In the genomic region with DNA sequence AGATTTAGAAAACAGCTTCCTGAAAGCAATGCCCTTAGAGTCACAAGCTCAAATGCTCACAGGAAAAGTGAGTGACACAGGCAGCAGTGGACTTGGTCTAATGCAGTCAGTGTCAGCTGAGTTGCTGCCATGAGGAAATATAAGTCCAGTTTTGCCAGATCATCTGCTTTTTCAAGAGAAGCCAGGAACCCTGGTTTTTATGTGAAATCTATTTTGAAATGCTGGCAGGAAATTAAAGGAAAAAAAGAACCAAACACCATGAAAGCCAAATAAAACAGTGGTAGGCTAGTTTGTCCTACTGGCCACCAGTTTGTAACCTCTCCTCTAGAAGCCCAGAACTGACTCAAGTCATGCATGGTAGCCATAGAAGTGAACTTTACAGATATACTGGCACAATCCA, we compare ENCODE assay signal across 13 cellular contexts.
A peak's percentile ranks its signal among the peaks of the same experiment; 100 is the strongest.
DNase-seq lines count a peak whose midpoint lies in the region; ATAC-seq and TF ChIP-seq lines count a peak whose summit lies in the region.
"Had no signal": no experiment of that assay in that cellular context is flagged by ENCODE, and none has a peak within 500 bp of the region (broad histone marks: within the 10 kb centered on the region; RNA-seq: fewer than 3 reads in every experiment).

No MANE protein-coding gene starts in this region.

- no peak overlapping the region for H3K4me2 ChIP-seq in BLaER1

- peaks cover 23% of the 10 kb centered on the region for H3K4me1 Mint-ChIP-seq in activated B cell treated with CpG ODN at 0.5 μM for 24 hours

- ATAC-seq in activated B cell treated with CpG ODN at 0.5 μM for 24 hours (ENCODE audit: low read depth) (no peak), left cardiac atrium (peak; percentile 67 to 78), HG03139 (IDR thresholded peaks at IDR 0.05; ENCODE audit: unreplicated experiment) (no peak)
- ATAC-seq: activated naive CD4-positive, alpha-beta T cell treated with anti-CD3 and anti-CD28 coated beads, Interleukin-2, amount 50 U/mL, for 72 hours; HCT116 had no signal

- H3K27ac ChIP-seq in BLaER1: no peak overlapping the region
- H3K27ac ChIP-seq: SK-N-MC had no signal

- H3K36me3 ChIP-seq in BLaER1: no peaks in the 10 kb centered on the region

- no peak overlapping the region for H3K4me3 ChIP-seq in BLaER1
- H3K4me3 ChIP-seq: SK-N-MC had no signal

- no peaks in the 10 kb centered on the region for H3K27me3 Mint-ChIP-seq in activated B cell treated with CpG ODN at 0.5 μM for 24 hours

- no peak overlapping the region for H3K4me3 Mint-ChIP-seq in activated B cell treated with CpG ODN at 0.5 μM for 24 hours

- H3K36me3 Mint-ChIP-seq in activated B cell treated with CpG ODN at 0.5 μM for 24 hours (ENCODE audit: low read depth): peaks cover under 1% of the 10 kb centered on the region

- peak overlapping the region; percentile 8 for H3K27ac Mint-ChIP-seq in activated B cell treated with CpG ODN at 0.5 μM for 24 hours
- H3K27ac Mint-ChIP-seq: activated naive CD4-positive, alpha-beta T cell treated with anti-CD3 and anti-CD28 coated beads, Interleukin-2, amount 50 U/mL, for 72 hours had no signal

- no peaks in the 10 kb centered on the region for H3K27me3 ChIP-seq in BLaER1

- H4K20me1 ChIP-seq in BLaER1: no peaks in the 10 kb centered on the region

- intact Hi-C loops in activated B cell treated with CpG ODN at 0.5 μM for 24 hours (cut with micrococcal nuclease): no loop called here
- intact Hi-C loops in left cardiac atrium (cut with DNase I): loop anchor here (5.0 to 10.0 kb wide), 5 partner anchors 182 to 542 kb away; no protein-coding TSS in a partner anchor

- CTCF ChIA-PET in activated B cell treated with CpG ODN at 0.5 μM for 24 hours (lab: Charles Lee): interaction anchor here (1.3 to 3.9 kb wide), 2 partner anchors 11 to 512 kb away, joined by 5 to 54 read pairs; no protein-coding TSS in a partner anchor

- no peak for TF ChIP-seq CTCF in activated B cell treated with CpG ODN at 0.5 μM for 24 hours (IDR thresholded peaks at IDR 0.05)
- no peak for TF ChIP-seq CTCF in GM13977 (IDR thresholded peaks at IDR 0.05; ENCODE audit: extremely low read depth, insufficient read depth, missing control alignments)

- POLR2A ChIA-PET in activated B cell treated with CpG ODN at 0.5 μM for 24 hours (lab: Charles Lee): no interaction called here

- no peaks in the 10 kb centered on the region for H3K9me3 ChIP-seq in BLaER1

- in situ Hi-C loops in GM13977 (cut with MboI; ENCODE audit: low pct_unique_long_range_greater_than_20kb, low sequenced_read_pairs, unreplicated experiment): loop anchor here (10.0 kb wide), 3 partner anchors 262 to 512 kb away; a partner anchor contains a TSS

- DNase-seq in activated B cell treated with CpG ODN at 0.5 μM for 24 hours: no peak
- peak; percentile 25 for DNase-seq in left cardiac atrium
- peak; percentile 56 for DNase-seq in renal cortical epithelial cell (ENCODE audit: low read depth)
- no peak for DNase-seq in GM13977 (ENCODE audit: low spot score)
- no peak for DNase-seq in HPDE6-E6E7 (ENCODE audit: extremely low spot score)
- DNase-seq in ecto neural progenitor cell (ENCODE audit: low spot score): no peak
- DNase-seq: AML-193, NCI-H524 treated with DMSO at 0.1 percent for 48 hours had no signal

- peak overlapping the region; percentile 16; the same call in 1 of the 2 replicates for H3K9ac ChIP-seq in BLaER1

- H3K9me3 Mint-ChIP-seq in activated B cell treated with CpG ODN at 0.5 μM for 24 hours: no peaks in the 10 kb centered on the region
- H3K9me3 Mint-ChIP-seq: activated naive CD4-positive, alpha-beta T cell treated with anti-CD3 and anti-CD28 coated beads, Interleukin-2, amount 50 U/mL, for 72 hours had no signal

- H3K4me1 ChIP-seq in BLaER1: no peaks in the 10 kb centered on the region

Comparison
In these comparisons a context has a peak if more than half of its experiments do, and no peak if none do; other contexts are left out.
1. ATAC-seq: peak in left cardiac atrium (2 of 2); none in activated B cell treated with CpG ODN at 0.5 μM for 24 hours (single experiment) and HG03139 (single experiment).
2. DNase-seq: peak in left cardiac atrium (single experiment) and renal cortical epithelial cell (single experiment); none in activated B cell treated with CpG ODN at 0.5 μM for 24 hours (single experiment), GM13977 (single experiment), HPDE6-E6E7 (single experiment) and ecto neural progenitor cell (single experiment).